In genomic region chr16:24989417-24989978, GRCh38 we compare ENCODE assay signal across 10 cellular contexts. TPM values are rescaled to one million over a fixed set of nuclear protein-coding genes. Genes with fewer than 3 reads are reported as not detected.
DNase-seq lines count a peak whose midpoint lies in the region; ATAC-seq and TF ChIP-seq lines count a peak whose summit lies in the region.
"Had no signal": no experiment of that assay in that cellular context is flagged by ENCODE, and none has a peak within 500 bp of the region (broad histone marks: within the 10 kb centered on the region; RNA-seq: fewer than 3 reads in every experiment).

No MANE protein-coding gene starts in this region.

- H3K9me3 Mint-ChIP-seq in CD4-positive, alpha-beta T cell, result no peaks in the 10 kb centered on the region
- H3K9me3 Mint-ChIP-seq: H9 had no signal

- no peak overlapping the region for H3K4me3 Mint-ChIP-seq in CD4-positive, alpha-beta T cell
- H3K4me3 Mint-ChIP-seq: H9 had no signal

- no peaks in the 10 kb centered on the region for H4K20me1 ChIP-seq in OCI-LY7 (ENCODE audit: insufficient read depth, low read length)

- H3K27me3 ChIP-seq in AG04450 (ENCODE audit: control insufficient read depth, insufficient read depth, low read length) (no peaks in the 10 kb centered on the region), esophagus (ENCODE audit: control insufficient read depth in 1 of 2, insufficient read depth in 2 of 2, low read length in 2 of 2) (no peaks in the 10 kb centered on the region), prostate gland (replicated peaks; ENCODE audit: insufficient read depth) (no peaks in the 10 kb centered on the region)
- no peaks in the 10 kb centered on the region for H3K27me3 ChIP-seq in CD4-positive, alpha-beta T cell (ENCODE audit: control insufficient read depth, insufficient read depth, low read length)

- H3K36me3 ChIP-seq in OCI-LY7 (ENCODE audit: insufficient read depth, low read length) (no peaks in the 10 kb centered on the region), esophagus (ENCODE audit: control insufficient read depth in 2 of 2, insufficient read depth in 2 of 2, low read length in 1 of 2) (no peaks in the 10 kb centered on the region), prostate gland (no peaks in the 10 kb centered on the region)

- POLR2A ChIA-PET in AG04450 (lab: Yijun Ruan, JAX) (interaction anchor here (1.5 kb wide), 1 partner anchor 120 kb away, joined by 6 read pairs; no protein-coding TSS in a partner anchor), OCI-LY7 (lab: Charles Lee) (interaction anchor here (0.6 to 1.6 kb wide), 9 partner anchors 10 to 610 kb away, joined by 3 to 5 read pairs (median 3); no protein-coding TSS in a partner anchor)
- POLR2A ChIA-PET in CD4-positive, alpha-beta T cell (lab: Charles Lee), result interaction anchor here (0.6 kb wide), 1 partner anchor 348 kb away, joined by 4 read pairs; no protein-coding TSS in a partner anchor

- no peak overlapping the region for H3K27ac Mint-ChIP-seq in CD4-positive, alpha-beta T cell

- intact Hi-C loops in OCI-LY7 (cut with micrococcal nuclease; ENCODE audit: unreplicated experiment) (no loop called here), prostate gland (cut with DNase I) (no loop called here)
- intact Hi-C loops in CD4-positive, alpha-beta T cell (cut with DNase I, micrococcal nuclease), result no loop called here

- WGBS in esophagus, 2 donors, result 50% methylated on average over 2 of the region's 2 CpGs
- 32% methylated on average over 2 of the region's 2 CpGs for WGBS in prostate gland

- no peaks in the 10 kb centered on the region for H3K27me3 Mint-ChIP-seq in CD4-positive, alpha-beta T cell

- CTCF ChIA-PET in AG04450 (lab: Charles Lee) (interaction anchor here (0.6 to 1.5 kb wide), 3 partner anchors 11 to 236 kb away, joined by 3 to 4 read pairs (median 3); no protein-coding TSS in a partner anchor), OCI-LY7 (lab: Charles Lee; ENCODE audit: unreplicated experiment) (interaction anchor here (1.8 kb wide), 1 partner anchor 10 kb away, joined by 6 read pairs; no protein-coding TSS in a partner anchor)
- CTCF ChIA-PET in CD4-positive, alpha-beta T cell (lab: Charles Lee), result interaction anchor here (0.5 kb wide), 1 partner anchor 161 kb away, joined by 3 read pairs; no protein-coding TSS in a partner anchor

- H3K79me2 ChIP-seq in OCI-LY7 (ENCODE audit: insufficient read depth, low read depth, low read length), result peaks cover 9% of the 10 kb centered on the region; the same call in 1 of the 2 replicates

- no peaks in the 10 kb centered on the region for H3K36me3 Mint-ChIP-seq in CD4-positive, alpha-beta T cell (ENCODE audit: low read depth)

- BruUV-seq in OCI-LY7 (replicated peaks; lab: Mats Ljungman, UMichigan), result no TSS peak

- H3K4me1 Mint-ChIP-seq in CD4-positive, alpha-beta T cell (ENCODE audit: low read depth), result peaks cover 76% of the 10 kb centered on the region

- H3K4me2 ChIP-seq in OCI-LY7 (ENCODE audit: low read length), result peak overlapping the region; percentile 27; the same call in 1 of the 2 replicates

- no peak overlapping the region for H2AFZ ChIP-seq in OCI-LY7 (ENCODE audit: low read length)

- peak overlapping the region; percentile 88 for H3K27ac ChIP-seq in AG04450 (ENCODE audit: low read depth, low read length)
- no peak overlapping the region for H3K27ac ChIP-seq in OCI-LY7 (ENCODE audit: low read depth, low read length, poor library complexity, severe bottlenecking)
- H3K27ac ChIP-seq in esophagus (ENCODE audit: low read depth in 2 of 2, low read length in 1 of 2), result peak overlapping the region; percentile 60 to 85
- H3K27ac ChIP-seq in prostate gland, result peak overlapping the region; percentile 8 to 10
- no peak overlapping the region for H3K27ac ChIP-seq in CD4-positive, alpha-beta T cell (ENCODE audit: low read depth, low read length)

- no peaks in the 10 kb centered on the region for H3K9me2 ChIP-seq in OCI-LY7 (ENCODE audit: insufficient read depth, low read length)

- no peak for TF ChIP-seq CTCF in AG04450 (IDR thresholded peaks at IDR 0.05; ENCODE audit: low read depth, low read length)
- TF ChIP-seq CTCF in OCI-LY7 (conservative IDR thresholded peaks at IDR 0.05; ENCODE audit: low read length), result no peak
- no peak for TF ChIP-seq CTCF in prostate gland (IDR thresholded peaks at IDR 0.05)
- TF ChIP-seq CTCF in CD4-positive, alpha-beta T cell (IDR thresholded peaks at IDR 0.05), result no peak

- no peaks in the 10 kb centered on the region for H3K9me3 ChIP-seq in AG04450 (ENCODE audit: control insufficient read depth, insufficient read depth, low read length)
- no peaks in the 10 kb centered on the region for H3K9me3 ChIP-seq in OCI-LY7 (ENCODE audit: low read length)
- H3K9me3 ChIP-seq in esophagus (ENCODE audit: control insufficient read depth in 2 of 2, insufficient read depth in 1 of 2, low read depth in 1 of 2, low read length in 1 of 2), result no peaks in the 10 kb centered on the region
- no peaks in the 10 kb centered on the region for H3K9me3 ChIP-seq in prostate gland
- H3K9me3 ChIP-seq in CD4-positive, alpha-beta T cell (ENCODE audit: control insufficient read depth, low read length), result no peaks in the 10 kb centered on the region

- ATAC-seq in GM19467 (IDR thresholded peaks at IDR 0.05; ENCODE audit: unreplicated experiment) (no peak), GM21786 (IDR thresholded peaks at IDR 0.05; ENCODE audit: unreplicated experiment) (no peak)
- no peak for ATAC-seq in CD4-positive, alpha-beta T cell (ENCODE audit: poor library complexity)

- no peak for TF ChIP-seq POLR2A in prostate gland (IDR thresholded peaks at IDR 0.05)

- DNase-seq in AG04450 (ENCODE audit: low read depth, low spot score) (no peak), OCI-LY7 (ENCODE audit: low spot score) (no peak), prostate gland (ENCODE audit: low spot score) (no peak), inferior parietal cortex (ENCODE audit: extremely low spot score) (no peak)
- no peak for DNase-seq in CD4-positive, alpha-beta T cell
- DNase-seq: H9, NCI-H1930 had no signal

- H3K4me3 ChIP-seq in AG04450 (ENCODE audit: low read depth, low read length) (no peak overlapping the region), OCI-LY7 (ENCODE audit: low read depth, low read length, poor library complexity, severe bottlenecking) (no peak overlapping the region), esophagus (ENCODE audit: low read depth in 1 of 2, low read length in 2 of 2) (no peak overlapping the region), prostate gland (no peak overlapping the region)

- H3K4me1 ChIP-seq in OCI-LY7 (ENCODE audit: insufficient read depth, low read length, poor library complexity, severe bottlenecking) (peaks cover 49% of the 10 kb centered on the region), esophagus (ENCODE audit: control insufficient read depth in 2 of 2, insufficient read depth in 2 of 2, low read length in 1 of 2) (peaks cover 6 to 8% of the 10 kb centered on the region in 2 donors), prostate gland (replicated peaks) (peaks cover 13% of the 10 kb centered on the region)

RNA-seq across cellular contexts. Expression of gene ARHGAP17, which starts 25.7 kb away (rescaled TPM):
- polyA plus RNA-seq in AG04450 (2011; rRNA removed) (53.7 and 65.9 TPM in 2 replicates), esophagus (10 to 100 TPM; 21.7 to 25.0 TPM)
- 66.7 and 69.8 TPM in 2 replicates for polyA minus RNA-seq in AG04450 (2011; rRNA and poly(A)+ RNA removed)
- total RNA-seq in OCI-LY7 (2014; rRNA removed; shearing (Covaris generic)), result 31.4 and 37.1 TPM in 2 replicates
- total RNA-seq in OCI-LY7 (2022) (89.3 and 95.1 TPM in 2 replicates), prostate gland (10 to 100 TPM; 30.4 to 65.9 TPM)
- total RNA-seq in CD4-positive, alpha-beta T cell, result 10 to 100 TPM; 42.5 to 43.4 TPM

Comparison
In these comparisons a context has a peak if more than half of its experiments do, and no peak if none do; other contexts are left out.
1. H3K27ac ChIP-seq: peak in AG04450 (single experiment), esophagus (2 of 2) and prostate gland (2 of 2); none in OCI-LY7 (single experiment) and CD4-positive, alpha-beta T cell (single experiment).